Comparison of ENCODE assay signal across 7 cellular contexts in genomic region chr2:176157499-176158305, GRCh38. TPM values are rescaled to one million over a fixed set of nuclear protein-coding genes. Genes with fewer than 3 reads are reported as not detected.
DNase-seq lines count a peak whose midpoint lies in the region; ATAC-seq and TF ChIP-seq lines count a peak whose summit lies in the region.

No MANE protein-coding gene starts in this region.

- DNase-seq in DMS53 (lab: John Stamatoyannopoulos, UW), result peak; percentile 90
- DNase-seq in NCI-H146 (lab: John Stamatoyannopoulos, UW), result peak; percentile 66
- no peak for DNase-seq in astrocyte of the cerebellum (ENCODE audit: low read depth)
- DNase-seq in body of pancreas, result no peak
- no peak for DNase-seq in middle frontal gyrus (ENCODE audit: extremely low spot score, low spot score)
- DNase-seq in substantia nigra (lab: John Stamatoyannopoulos, UW), result no peak

- in situ Hi-C loops in astrocyte of the cerebellum (cut with HindIII; ENCODE audit: low sequenced_read_pairs), result no loop called here

- H3K36me3 ChIP-seq in neuron (ENCODE audit: insufficient read depth, low read length) (no peaks in the 10 kb centered on the region), body of pancreas (replicated peaks in 1 of 2; ENCODE audit: insufficient read depth in 1 of 2, low read depth in 2 of 2) (no peaks in the 10 kb centered on the region)

- TF ChIP-seq POLR2A in body of pancreas (IDR thresholded peaks at IDR 0.05), result no peak

- H3K4me1 ChIP-seq in neuron (ENCODE audit: insufficient read depth, low read length), result peaks cover 18% of the 10 kb centered on the region
- H3K4me1 ChIP-seq in body of pancreas, result peaks cover 30% of the 10 kb centered on the region

- peaks cover 5% of the 10 kb centered on the region for H3K9me3 ChIP-seq in neuron (ENCODE audit: low read length)
- H3K9me3 ChIP-seq in body of pancreas, result no peaks in the 10 kb centered on the region

- H3K27ac ChIP-seq in body of pancreas (no peak overlapping the region), substantia nigra (ENCODE audit: low read depth, low read length, poor library complexity, severe bottlenecking) (no peak overlapping the region)

- H2AFZ ChIP-seq in neuron (ENCODE audit: low read depth, low read length), result peak overlapping the region; percentile 80

- intact Hi-C loops in body of pancreas (cut with DNase I), result no loop called here

- H3K27me3 ChIP-seq in neuron (ENCODE audit: insufficient read depth, low read length) (peaks cover 94% of the 10 kb centered on the region), body of pancreas (peaks cover 0 to 59% of the 10 kb centered on the region in 2 donors)

- ATAC-seq in body of pancreas, result no peak

- H3K4me3 ChIP-seq in astrocyte of the cerebellum (ENCODE audit: low read depth, low read length) (peak overlapping the region; percentile 31), neuron (ENCODE audit: low read length) (peak overlapping the region; percentile 42), body of pancreas (no peak overlapping the region)

- WGBS in body of pancreas, 2 donors, result 5 to 6% methylated on average over 50 of the region's 50 CpGs

- TF ChIP-seq CTCF in astrocyte of the cerebellum (IDR thresholded peaks at IDR 0.05; ENCODE audit: low read depth, low read length, missing control alignments) (no peak), body of pancreas (IDR thresholded peaks at IDR 0.05) (no peak)

RNA-seq across cellular contexts. Expression of gene HOXD3, which starts 0.6 kb away (rescaled TPM):
- total RNA-seq in body of pancreas, result under 1 TPM in 1 of 2 donors, not detected in 1; 0.26 TPM

RNA-seq across cellular contexts. Expression of gene HOXD4, which starts 6.4 kb away (rescaled TPM):
- total RNA-seq in body of pancreas, result under 1 TPM in 1 of 2 donors, not detected in 1; 0.78 TPM

RNA-seq across cellular contexts. Expression of gene HOXD8, which starts 28.2 kb away (rescaled TPM):
- total RNA-seq in body of pancreas, result 1 to 10 TPM; 2.6 to 3.1 TPM

RNA-seq across cellular contexts. Expression of gene HOXD1, which starts 30.8 kb away (rescaled TPM):
- under 1 TPM in 1 of 2 donors, not detected in 1; 0.26 TPM for total RNA-seq in body of pancreas

RNA-seq across cellular contexts. Expression of gene HOXD9, which starts 35.2 kb away (rescaled TPM):
- total RNA-seq in body of pancreas, result 1 to 10 TPM in 1 of 2 donors, under 1 TPM in 1; 0.33 to 1.6 TPM

Comparison
In these comparisons a context has a peak if more than half of its experiments do, and no peak if none do; other contexts are left out.
1. DNase-seq: peak in DMS53 (single experiment) and NCI-H146 (single experiment); none in astrocyte of the cerebellum (single experiment), body of pancreas (0 of 4), middle frontal gyrus (single experiment) and substantia nigra (0 of 49).
2. H3K4me3 ChIP-seq: peak in astrocyte of the cerebellum (single experiment) and neuron (single experiment); none in body of pancreas (0 of 2).